ENCODE assay signal across 8 cellular contexts in genomic region chr11:63945482-63946163, GRCh38. TPM values are rescaled to one million over a fixed set of nuclear protein-coding genes. Genes with fewer than 3 reads are reported as not detected.
DNase-seq lines count a peak whose midpoint lies in the region; ATAC-seq and TF ChIP-seq lines count a peak whose summit lies in the region.

No MANE protein-coding gene starts in this region.

- H3K79me2 ChIP-seq in GM23248 (ENCODE audit: insufficient read depth): peaks cover 40% of the 10 kb centered on the region

- in situ Hi-C loops in GM23248 (cut with MboI): no loop called here

- H3F3A ChIP-seq in GM23248 (ENCODE audit: insufficient read depth): 0 out of 2 replicates have a peak, but pooled peaks cover 4% of the 10 kb centered on the region

- H3K9ac ChIP-seq in GM23248 (peak overlapping the region; percentile 69), duodenal mucosa (ENCODE audit: low read depth in 1 of 2, low read length in 2 of 2) (peak overlapping the region; percentile 33 to 60)

- H3K27ac ChIP-seq in GM23248 (peak overlapping the region; percentile 61), duodenal mucosa (ENCODE audit: low read depth, low read length) (no peak overlapping the region), lower lobe of right lung (peak overlapping the region; percentile 4)

- 19 to 26% methylated on average over 14 of the region's 14 CpGs for WGBS in GM23248 (ENCODE audit: low coverage in 1 of 2, low lambda C conversion rate in 2 of 2, missing lambda C conversion rate in 2 of 2), 2 experiments

- H3K4me3 ChIP-seq in GM23248 (peak overlapping the region; percentile 19), duodenal mucosa (ENCODE audit: low read depth in 1 of 2, low read length in 2 of 2) (peak overlapping the region in 1 of 2 donors; percentile 8), lower lobe of right lung (no peak overlapping the region)

- H3K4me1 ChIP-seq in GM23248 (ENCODE audit: insufficient read depth) (peaks cover 10% of the 10 kb centered on the region), duodenal mucosa (ENCODE audit: control insufficient read depth in 1 of 2, insufficient read depth in 2 of 2, low read length in 2 of 2) (peaks cover 43% of the 10 kb centered on the region in 2 donors), lower lobe of right lung (peaks cover 19% of the 10 kb centered on the region)

- H3K9me2 ChIP-seq in GM23248 (ENCODE audit: insufficient read depth): no peaks in the 10 kb centered on the region

- peak; percentile 39 for DNase-seq in AG09319 (ENCODE audit: extremely low read depth, low read depth)
- peak; percentile 91 for DNase-seq in GM23248
- peak; percentile 43 for DNase-seq in NCI-H226
- DNase-seq in activated CD4-positive, alpha-beta T cell treated with anti-CD3 and anti-CD28 coated beads for 48 hours: peak; percentile 62
- peak; percentile 65 for DNase-seq in lower lobe of right lung
- peak; percentile 20 to 27 for DNase-seq in stimulated activated CD4-positive, alpha-beta T cell treated with anti-CD3 and anti-CD28 coated beads, Interleukin-4, amount 100 ng/mL, for 48 hours (ENCODE audit: low read depth in 2 of 2)

- H3K27me3 ChIP-seq in GM23248 (replicated peaks; ENCODE audit: insufficient read depth): no peaks in the 10 kb centered on the region
- H3K27me3 ChIP-seq in duodenal mucosa (ENCODE audit: control insufficient read depth in 1 of 2, insufficient read depth in 2 of 2, low read length in 2 of 2): no peaks in the 10 kb centered on the region
- no peaks in the 10 kb centered on the region for H3K27me3 ChIP-seq in lower lobe of right lung (ENCODE audit: low read depth)

- H2AFZ ChIP-seq in GM23248: peak overlapping the region; percentile 78

- intact Hi-C loops in lower lobe of right lung (cut with DNase I): loop anchor here (10.0 kb wide), 1 partner anchor 111 kb away; the partner anchor contains the start of gene MARK2

- H3K36me3 ChIP-seq in GM23248 (ENCODE audit: low read depth): no peaks in the 10 kb centered on the region; the same call in 1 of the 2 replicates
- H3K36me3 ChIP-seq in duodenal mucosa (ENCODE audit: control insufficient read depth in 1 of 2, insufficient read depth in 2 of 2, low read length in 2 of 2): peaks cover 4 to 12% of the 10 kb centered on the region in 2 donors
- peaks cover 25% of the 10 kb centered on the region for H3K36me3 ChIP-seq in lower lobe of right lung

- peak overlapping the region; percentile 63 for H3K4me2 ChIP-seq in GM23248 (ENCODE audit: unreplicated experiment)

- peak; percentile 88 to 94 for ATAC-seq in lower lobe of right lung
- ATAC-seq in GM19351 (IDR thresholded peaks at IDR 0.05; ENCODE audit: unreplicated experiment): no peak

- TF ChIP-seq CTCF in AG09319 (IDR thresholded peaks at IDR 0.05; ENCODE audit: low read depth, low read length) (peak; percentile 64), lower lobe of right lung (IDR thresholded peaks at IDR 0.05) (peak; percentile 78)

- no peaks in the 10 kb centered on the region for H4K20me1 ChIP-seq in GM23248 (ENCODE audit: insufficient read depth)

- H3K9me3 ChIP-seq in GM23248 (ENCODE audit: low read depth) (no peaks in the 10 kb centered on the region), duodenal mucosa (ENCODE audit: control insufficient read depth in 1 of 2, low read length in 2 of 2) (no peaks in the 10 kb centered on the region), lower lobe of right lung (no peaks in the 10 kb centered on the region)

RNA-seq across cellular contexts. Expression of gene NAA40, which starts 6.8 kb away (rescaled TPM):
- 11.7 and 27.9 TPM in 2 replicates for total RNA-seq in GM23248 (2014; rRNA removed; shearing (Covaris generic))
- 10.3 and 12.0 TPM in 2 replicates for polyA plus RNA-seq in GM23248 (2016; fragmentation: Nextera tagmentation; extraction: Ambion mirVana)
- total RNA-seq in lower lobe of right lung: 20.4 TPM

RNA-seq across cellular contexts. Expression of gene RCOR2, which starts 28.7 kb away (rescaled TPM):
- 0.89 and 1.8 TPM in 2 replicates for total RNA-seq in GM23248 (2014; rRNA removed; shearing (Covaris generic))
- polyA plus RNA-seq in GM23248 (2016; fragmentation: Nextera tagmentation; extraction: Ambion mirVana): 0.24 TPM in 1 of 2 replicates, not detected in the other
- total RNA-seq in lower lobe of right lung: 0.18 TPM

RNA-seq across cellular contexts. Expression of gene COX8A, which starts 28.8 kb away (rescaled TPM):
- 358 and 388 TPM in 2 replicates for total RNA-seq in GM23248 (2014; rRNA removed; shearing (Covaris generic))
- 397 and 417 TPM in 2 replicates for polyA plus RNA-seq in GM23248 (2016; fragmentation: Nextera tagmentation; extraction: Ambion mirVana)
- 212 TPM for total RNA-seq in lower lobe of right lung

RNA-seq across cellular contexts. Expression of gene OTUB1, which starts 40.6 kb away (rescaled TPM):
- 35.5 and 48.3 TPM in 2 replicates for total RNA-seq in GM23248 (2014; rRNA removed; shearing (Covaris generic))
- polyA plus RNA-seq in GM23248 (2016; fragmentation: Nextera tagmentation; extraction: Ambion mirVana): 123 and 130 TPM in 2 replicates
- total RNA-seq in lower lobe of right lung: 61.9 TPM

Comparison
In these comparisons a context has a peak if more than half of its experiments do, and no peak if none do; other contexts are left out.
1. DNase-seq: peak in every context shown above with its lines; median percentile 91 in GM23248; 65 in lower lobe of right lung; 62 in activated CD4-positive, alpha-beta T cell treated with anti-CD3 and anti-CD28 coated beads for 48 hours; 43 in NCI-H226; 39 in AG09319; 24 in stimulated activated CD4-positive, alpha-beta T cell treated with anti-CD3 and anti-CD28 coated beads, Interleukin-4, amount 100 ng/mL, for 48 hours.